Comparison of ENCODE assay signal across 27 cellular contexts in the genomic region with DNA sequence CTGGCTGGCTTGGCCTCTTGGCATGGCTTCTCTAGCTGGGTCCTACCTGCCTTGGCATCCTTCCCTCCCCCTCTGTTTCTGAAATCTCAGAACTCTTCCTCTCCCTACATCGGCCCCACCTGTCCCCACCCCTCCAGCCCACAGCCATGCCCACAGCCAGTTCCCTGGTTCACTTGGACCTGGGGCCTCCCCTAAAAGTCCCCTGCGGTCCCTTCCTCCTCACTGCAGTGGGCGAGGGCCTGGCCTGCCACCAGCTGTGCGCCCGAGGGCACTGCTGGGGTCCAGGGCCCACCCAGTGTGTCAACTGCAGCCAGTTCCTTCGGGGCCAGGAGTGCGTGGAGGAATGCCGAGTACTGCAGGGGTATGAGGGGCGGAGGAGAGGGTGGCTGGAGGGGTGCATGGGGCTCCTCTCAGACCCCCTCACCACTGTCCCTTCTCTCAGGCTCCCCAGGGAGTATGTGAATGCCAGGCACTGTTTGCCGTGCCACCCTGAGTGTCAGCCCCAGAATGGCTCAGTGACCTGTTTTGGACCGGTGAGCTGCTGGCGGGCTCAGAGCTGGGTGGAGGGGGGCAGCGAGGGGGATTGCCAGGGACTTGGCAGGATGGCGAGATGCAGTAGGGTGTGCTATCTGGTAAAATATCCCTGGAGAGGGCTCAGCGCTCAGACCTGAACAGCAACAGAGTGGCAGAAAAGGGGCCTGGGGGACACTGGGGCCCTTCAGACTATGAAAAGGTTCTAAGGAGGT. TPM values are rescaled to one million over a fixed set of nuclear protein-coding genes. Genes with fewer than 3 reads are reported as not detected.
DNase-seq lines count a peak whose midpoint lies in the region; ATAC-seq, FAIRE-seq and TF ChIP-seq lines count a peak whose summit lies in the region.
"Had no signal": no experiment of that assay in that cellular context is flagged by ENCODE, and none has a peak within 500 bp of the region (broad histone marks: within the 10 kb centered on the region; RNA-seq: fewer than 3 reads in every experiment).

No MANE protein-coding gene starts in this region.

- H3K9me3 ChIP-seq in kidney (ENCODE audit: control insufficient read depth in 1 of 2, low read length in 2 of 2) (no peaks in the 10 kb centered on the region), psoas muscle (no peaks in the 10 kb centered on the region)
- no peaks in the 10 kb centered on the region for H3K9me3 ChIP-seq in effector memory CD4-positive, alpha-beta T cell (ENCODE audit: control insufficient read depth, low read length)
- H3K9me3 ChIP-seq: thoracic aorta had no signal

- H3K27ac ChIP-seq in kidney (ENCODE audit: low read depth in 2 of 2, low read length in 2 of 2): peak overlapping the region in 1 of 2 donors; percentile 49
- peak overlapping the region; percentile 53 for H3K27ac ChIP-seq in psoas muscle
- no peak overlapping the region for H3K27ac ChIP-seq in effector memory CD4-positive, alpha-beta T cell (ENCODE audit: insufficient read depth, low read length, poor library complexity, severe bottlenecking)

- TF ChIP-seq CTCF in kidney (IDR thresholded peaks at IDR 0.05; ENCODE audit: borderline replicate concordance, extremely low read depth, insufficient read depth) (no peak), psoas muscle (IDR thresholded peaks at IDR 0.05) (no peak)

- peak; percentile 62 for ATAC-seq in Right ventricle myocardium inferior
- peak in 3 of 4 donors; percentile 56 to 67 (median 67) for ATAC-seq in psoas muscle
- ATAC-seq in effector memory CD8-positive, alpha-beta T cell (replicated peaks): no peak
- ATAC-seq: GM12878, WTC11 had no signal

- peaks cover 0 to 10% of the 10 kb centered on the region in 2 donors for H3K4me1 ChIP-seq in kidney (ENCODE audit: control insufficient read depth in 1 of 2, insufficient read depth in 1 of 2, low read depth in 1 of 2, low read length in 2 of 2)
- peaks cover 8% of the 10 kb centered on the region for H3K4me1 ChIP-seq in psoas muscle
- no peaks in the 10 kb centered on the region for H3K4me1 ChIP-seq in effector memory CD4-positive, alpha-beta T cell (ENCODE audit: control insufficient read depth, insufficient read depth, low read length, poor library complexity, severe bottlenecking)

- no peak overlapping the region for H3K4me3 ChIP-seq in kidney (ENCODE audit: low read length in 2 of 2)
- no peak overlapping the region for H3K4me3 ChIP-seq in psoas muscle
- no peak overlapping the region for H3K4me3 ChIP-seq in effector memory CD4-positive, alpha-beta T cell (ENCODE audit: insufficient read depth, low read depth, low read length, poor library complexity, severe bottlenecking)
- H3K4me3 ChIP-seq: GM12878, thoracic aorta had no signal

- H3K27me3 Mint-ChIP-seq in effector memory CD8-positive, alpha-beta T cell: no peaks in the 10 kb centered on the region

- no peak overlapping the region for H3K27ac Mint-ChIP-seq in effector memory CD8-positive, alpha-beta T cell
- H3K27ac Mint-ChIP-seq: activated CD4-positive, alpha-beta memory T cell treated with anti-CD3 and anti-CD28 coated beads, Interleukin-2, amount 10 ng/mL, durations not matched to agents 7 days and 5 days; memory B cell; nephron; WTC11 had no signal

- WGBS in psoas muscle, 3 donors: 66 to 79% (median 73%) methylated on average over 15 of the region's 15 CpGs

- H3K9ac ChIP-seq in kidney (ENCODE audit: low read length in 2 of 2): no peak overlapping the region

- DNase-seq in Right ventricle myocardium inferior (ENCODE audit: missing footprints): no peak
- no peak for DNase-seq in cardiac septum (ENCODE audit: low spot score)
- peak; percentile 73 for DNase-seq in kidney
- DNase-seq in psoas muscle: no peak
- no peak for DNase-seq in effector memory CD8-positive, alpha-beta T cell
- no peak for DNase-seq in effector memory CD4-positive, alpha-beta T cell
- DNase-seq in globus pallidus (ENCODE audit: low spot score): no peak
- no peak for DNase-seq in COLO829 (ENCODE audit: low spot score)
- DNase-seq: activated CD4-positive, alpha-beta memory T cell treated with anti-CD3 and anti-CD28 coated beads, Interleukin-2, amount 10 ng/mL, durations not matched to agents 7 days and 5 days; activated naive CD4-positive, alpha-beta T cell treated with Interleukin-2 at 50 U/mL for 16 hours; activated T-cell treated with anti-CD3 and anti-CD28 coated beads, Interleukin-2, amount 50 U/mL, for 1 hour; DMS153; effector CD8-positive, alpha-beta T cell; GF-D8; GOT3; NCI-H1417; NCI-H748 treated with DMSO at 0.1 percent for 48 hours; OCI-M1 had no signal

- H3K9me3 Mint-ChIP-seq in effector memory CD8-positive, alpha-beta T cell: no peaks in the 10 kb centered on the region
- H3K9me3 Mint-ChIP-seq: activated CD4-positive, alpha-beta memory T cell treated with anti-CD3 and anti-CD28 coated beads, Interleukin-2, amount 10 ng/mL, durations not matched to agents 7 days and 5 days; memory B cell; nephron; WTC11 had no signal

- H3K36me3 Mint-ChIP-seq in effector memory CD8-positive, alpha-beta T cell (ENCODE audit: insufficient read depth): no peaks in the 10 kb centered on the region

- no peaks in the 10 kb centered on the region for H3K4me1 Mint-ChIP-seq in effector memory CD8-positive, alpha-beta T cell (ENCODE audit: low read depth in 2 of 2)
- H3K4me1 Mint-ChIP-seq: activated CD4-positive, alpha-beta memory T cell treated with anti-CD3 and anti-CD28 coated beads, Interleukin-2, amount 10 ng/mL, durations not matched to agents 7 days and 5 days; memory B cell; nephron; WTC11 had no signal

- no peak for FAIRE-seq in kidney (lab: Jason Lieb, UNC)
- FAIRE-seq: GM12878, HTR-8/SVneo had no signal

- H3K4me3 Mint-ChIP-seq in effector memory CD8-positive, alpha-beta T cell: no peak overlapping the region
- H3K4me3 Mint-ChIP-seq: activated CD4-positive, alpha-beta memory T cell treated with anti-CD3 and anti-CD28 coated beads, Interleukin-2, amount 10 ng/mL, durations not matched to agents 7 days and 5 days; memory B cell; nephron; WTC11 had no signal

- intact Hi-C loops in Right ventricle myocardium inferior (cut with DNase I): no loop called here
- intact Hi-C loops in cardiac septum (cut with DNase I): no loop called here
- intact Hi-C loops in kidney (cut with DNase I): no loop called here
- intact Hi-C loops in psoas muscle (cut with DNase I): no loop called here

- H3K36me3 ChIP-seq in kidney (ENCODE audit: control insufficient read depth in 1 of 2, insufficient read depth in 2 of 2, low read length in 2 of 2): peaks cover 21 to 65% of the 10 kb centered on the region in 2 donors
- peaks cover 0 to 83% of the 10 kb centered on the region in 2 donors for H3K36me3 ChIP-seq in psoas muscle (ENCODE audit: insufficient read depth in 1 of 2, low read depth in 1 of 2)
- no peaks in the 10 kb centered on the region for H3K36me3 ChIP-seq in effector memory CD4-positive, alpha-beta T cell (ENCODE audit: control insufficient read depth, insufficient read depth, low read length)

- no peaks in the 10 kb centered on the region for H3K27me3 ChIP-seq in psoas muscle (ENCODE audit: insufficient read depth in 3 of 3, low read length in 2 of 3)
- H3K27me3 ChIP-seq in effector memory CD4-positive, alpha-beta T cell (replicated peaks; ENCODE audit: control insufficient read depth, insufficient read depth, low read length, poor library complexity, severe bottlenecking): no peaks in the 10 kb centered on the region

RNA-seq across cellular contexts. Expression of gene MIEN1, which starts 14.1 kb away (rescaled TPM):
- 49.4 TPM for total RNA-seq in Right ventricle myocardium inferior
- total RNA-seq in cardiac septum: 48.5 TPM
- total RNA-seq in kidney: 51.6 TPM
- polyA plus RNA-seq in kidney (ENCODE audit: insufficient read depth, low read depth, low replicate concordance): 186 TPM
- 10 to 100 TPM; 28.2 to 44.3 (median 36.2) TPM for total RNA-seq in psoas muscle
- polyA plus RNA-seq in psoas muscle: 10 to 100 TPM; 42.6 to 83.9 (median 63.5) TPM

RNA-seq across cellular contexts. Expression of gene ERBB2, which starts 16.4 kb away (rescaled TPM):
- total RNA-seq in Right ventricle myocardium inferior (68.7 TPM), cardiac septum (84.4 TPM), kidney (186 TPM), psoas muscle (10 to 100 TPM; 20.4 to 24.9 (median 21.1) TPM)
- polyA plus RNA-seq in kidney (ENCODE audit: insufficient read depth, low read depth, low replicate concordance) (76.5 TPM), psoas muscle (10 to 100 TPM in 1 of 3 donors, 1 to 10 TPM in 2; 4.0 to 11.1 (median 9.2) TPM)

RNA-seq across cellular contexts. Expression of gene GRB7, which starts 21.5 kb away (rescaled TPM):
- total RNA-seq in Right ventricle myocardium inferior: 2.4 TPM
- 0.65 TPM for total RNA-seq in cardiac septum
- total RNA-seq in kidney: 72.5 TPM
- 20.9 TPM for polyA plus RNA-seq in kidney (ENCODE audit: insufficient read depth, low read depth, low replicate concordance)
- not detected for total RNA-seq in psoas muscle
- under 1 TPM in 2 of 3 donors, not detected in 1; 0.06 to 0.69 TPM for polyA plus RNA-seq in psoas muscle

RNA-seq across cellular contexts. Expression of gene PGAP3, which starts 28.4 kb away (rescaled TPM):
- total RNA-seq in Right ventricle myocardium inferior (10.4 TPM), cardiac septum (15.3 TPM), kidney (48.5 TPM), psoas muscle (1 to 10 TPM; 4.5 to 7.9 (median 6.7) TPM)
- polyA plus RNA-seq in kidney (ENCODE audit: insufficient read depth, low read depth, low replicate concordance) (33.8 TPM), psoas muscle (1 to 10 TPM; 1.4 to 4.2 (median 3.3) TPM)

RNA-seq across cellular contexts. Expression of gene PNMT, which starts 48.0 kb away (rescaled TPM):
- total RNA-seq in Right ventricle myocardium inferior: 5.1 TPM
- 10.9 TPM for total RNA-seq in cardiac septum
- total RNA-seq in kidney: 8.2 TPM
- 2.0 TPM for polyA plus RNA-seq in kidney (ENCODE audit: insufficient read depth, low read depth, low replicate concordance)
- 10 to 100 TPM in 2 of 4 donors, 1 to 10 TPM in 2; 5.9 to 15.3 (median 11.8) TPM for total RNA-seq in psoas muscle
- 10 to 100 TPM in 1 of 3 donors, 1 to 10 TPM in 2; 6.0 to 13.0 (median 6.8) TPM for polyA plus RNA-seq in psoas muscle
- total RNA-seq: A172; activated CD4-positive, alpha-beta memory T cell treated with anti-CD3 and anti-CD28 coated beads, Interleukin-2, amount 10 ng/mL, durations not matched to agents 7 days and 5 days; GM12878; T-helper 2 cell treated with Interferon-gamma antibody and Interleukin-4, amounts not matched to agents 100 ng/mL and 5 ng/mL, for 36 hours had no signal
- polyA plus RNA-seq: BJ, GM12878 had no signal

Comparison
In these comparisons a context has a peak if more than half of its experiments do, and no peak if none do; other contexts are left out.
1. RNA of gene GRB7, which starts 21.5 kb away (total RNA-seq): 72.5 TPM in kidney (single experiment); 2.4 TPM in Right ventricle myocardium inferior (single experiment), 0.65 TPM in cardiac septum (single experiment) and not detected in psoas muscle; every median in the first group is over 10 times any median in the second.